1 cellular context compared by ENCODE assay signal in the genomic region with DNA sequence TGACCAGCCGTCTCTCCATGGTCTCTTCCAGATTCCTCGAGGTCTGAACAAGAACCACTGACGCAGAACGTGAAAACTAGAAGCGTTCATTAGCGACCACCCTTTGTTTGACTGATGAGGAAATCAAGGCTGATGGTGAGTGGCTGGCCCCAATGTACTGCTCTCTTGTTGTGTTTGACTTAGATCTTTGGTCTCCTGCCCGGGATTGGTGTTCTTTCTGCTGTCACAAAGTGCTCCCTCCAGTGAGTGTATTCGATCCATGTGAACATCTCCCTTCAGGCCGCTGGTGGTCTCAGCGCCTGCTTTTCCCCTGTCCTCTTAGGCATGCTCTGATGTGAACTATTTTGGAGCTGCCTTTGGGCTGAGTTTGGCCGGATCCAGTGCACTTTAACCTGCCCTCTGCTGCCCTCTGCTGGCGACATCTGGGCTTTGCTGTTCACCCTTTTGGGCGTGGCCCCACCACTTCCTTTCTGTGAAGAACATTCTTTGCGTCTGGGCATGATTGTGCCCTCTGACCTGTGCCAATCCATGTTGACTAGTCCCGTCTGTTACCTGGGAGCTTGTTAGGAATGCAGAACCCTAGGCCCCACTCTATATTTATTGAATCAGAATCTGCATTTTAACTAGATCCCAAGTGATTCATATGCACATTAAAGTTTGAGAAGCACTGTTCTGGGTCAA.
A peak's percentile ranks its signal among the peaks of the same experiment; 100 is the strongest.
TF ChIP-seq lines count a peak whose summit lies in the region.

No MANE protein-coding gene starts in this region.

TF ChIP-seq in HepG2, 621 proteins besides CTCF, POLR2A, EP300 and RAD21 (continued from another document and continues in another):
- peak; percentile 96 for TF ChIP-seq CCDC6 (CRISPR knock-in tag; IDR thresholded peaks at IDR 0.05)
- TF ChIP-seq, protein P1, sequence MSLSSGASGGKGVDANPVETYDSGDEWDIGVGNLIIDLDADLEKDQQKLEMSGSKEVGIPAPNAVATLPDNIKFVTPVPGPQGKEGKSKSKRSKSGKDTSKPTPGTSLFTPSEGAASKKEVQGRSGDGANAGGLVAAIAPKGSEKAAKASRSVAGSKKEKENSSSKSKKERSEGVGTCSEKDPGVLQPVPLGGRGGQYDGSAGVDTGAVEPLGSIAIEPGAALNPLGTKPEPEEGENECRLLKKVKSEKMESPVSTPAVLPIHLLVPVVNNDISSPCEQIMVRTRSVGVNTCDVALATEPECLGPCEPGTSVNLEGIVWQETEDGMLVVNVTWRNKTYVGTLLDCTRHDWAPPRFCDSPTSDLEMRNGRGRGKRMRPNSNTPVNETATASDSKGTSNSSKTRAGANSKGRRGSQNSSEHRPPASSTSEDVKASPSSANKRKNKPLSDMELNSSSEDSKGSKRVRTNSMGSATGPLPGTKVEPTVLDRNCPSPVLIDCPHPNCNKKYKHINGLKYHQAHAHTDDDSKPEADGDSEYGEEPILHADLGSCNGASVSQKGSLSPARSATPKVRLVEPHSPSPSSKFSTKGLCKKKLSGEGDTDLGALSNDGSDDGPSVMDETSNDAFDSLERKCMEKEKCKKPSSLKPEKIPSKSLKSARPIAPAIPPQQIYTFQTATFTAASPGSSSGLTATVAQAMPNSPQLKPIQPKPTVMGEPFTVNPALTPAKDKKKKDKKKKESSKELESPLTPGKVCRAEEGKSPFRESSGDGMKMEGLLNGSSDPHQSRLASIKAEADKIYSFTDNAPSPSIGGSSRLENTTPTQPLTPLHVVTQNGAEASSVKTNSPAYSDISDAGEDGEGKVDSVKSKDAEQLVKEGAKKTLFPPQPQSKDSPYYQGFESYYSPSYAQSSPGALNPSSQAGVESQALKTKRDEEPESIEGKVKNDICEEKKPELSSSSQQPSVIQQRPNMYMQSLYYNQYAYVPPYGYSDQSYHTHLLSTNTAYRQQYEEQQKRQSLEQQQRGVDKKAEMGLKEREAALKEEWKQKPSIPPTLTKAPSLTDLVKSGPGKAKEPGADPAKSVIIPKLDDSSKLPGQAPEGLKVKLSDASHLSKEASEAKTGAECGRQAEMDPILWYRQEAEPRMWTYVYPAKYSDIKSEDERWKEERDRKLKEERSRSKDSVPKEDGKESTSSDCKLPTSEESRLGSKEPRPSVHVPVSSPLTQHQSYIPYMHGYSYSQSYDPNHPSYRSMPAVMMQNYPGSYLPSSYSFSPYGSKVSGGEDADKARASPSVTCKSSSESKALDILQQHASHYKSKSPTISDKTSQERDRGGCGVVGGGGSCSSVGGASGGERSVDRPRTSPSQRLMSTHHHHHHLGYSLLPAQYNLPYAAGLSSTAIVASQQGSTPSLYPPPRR (CRISPR knock-in tag; IDR thresholded peaks at IDR 0.05; ENCODE audit: borderline replicate concordance): peak; percentile 74; the same call in 1 of the 2 replicates
- 0 out of 2 replicates have a peak, but pooled peaks have one; percentile 80 for TF ChIP-seq EEA1 (CRISPR knock-in tag; IDR thresholded peaks at IDR 0.05; ENCODE audit: borderline replicate concordance)
- TF ChIP-seq GATA4 (IDR thresholded peaks at IDR 0.05; ENCODE audit: borderline replicate concordance, low read depth): no peak
- TF ChIP-seq GATAD1 (CRISPR knock-in tag; IDR thresholded peaks at IDR 0.05): peak; percentile 72; the same call in 1 of the 2 replicates
- TF ChIP-seq ZNF17 (CRISPR knock-in tag; IDR thresholded peaks at IDR 0.05): no peak
- TF ChIP-seq, protein P2, sequence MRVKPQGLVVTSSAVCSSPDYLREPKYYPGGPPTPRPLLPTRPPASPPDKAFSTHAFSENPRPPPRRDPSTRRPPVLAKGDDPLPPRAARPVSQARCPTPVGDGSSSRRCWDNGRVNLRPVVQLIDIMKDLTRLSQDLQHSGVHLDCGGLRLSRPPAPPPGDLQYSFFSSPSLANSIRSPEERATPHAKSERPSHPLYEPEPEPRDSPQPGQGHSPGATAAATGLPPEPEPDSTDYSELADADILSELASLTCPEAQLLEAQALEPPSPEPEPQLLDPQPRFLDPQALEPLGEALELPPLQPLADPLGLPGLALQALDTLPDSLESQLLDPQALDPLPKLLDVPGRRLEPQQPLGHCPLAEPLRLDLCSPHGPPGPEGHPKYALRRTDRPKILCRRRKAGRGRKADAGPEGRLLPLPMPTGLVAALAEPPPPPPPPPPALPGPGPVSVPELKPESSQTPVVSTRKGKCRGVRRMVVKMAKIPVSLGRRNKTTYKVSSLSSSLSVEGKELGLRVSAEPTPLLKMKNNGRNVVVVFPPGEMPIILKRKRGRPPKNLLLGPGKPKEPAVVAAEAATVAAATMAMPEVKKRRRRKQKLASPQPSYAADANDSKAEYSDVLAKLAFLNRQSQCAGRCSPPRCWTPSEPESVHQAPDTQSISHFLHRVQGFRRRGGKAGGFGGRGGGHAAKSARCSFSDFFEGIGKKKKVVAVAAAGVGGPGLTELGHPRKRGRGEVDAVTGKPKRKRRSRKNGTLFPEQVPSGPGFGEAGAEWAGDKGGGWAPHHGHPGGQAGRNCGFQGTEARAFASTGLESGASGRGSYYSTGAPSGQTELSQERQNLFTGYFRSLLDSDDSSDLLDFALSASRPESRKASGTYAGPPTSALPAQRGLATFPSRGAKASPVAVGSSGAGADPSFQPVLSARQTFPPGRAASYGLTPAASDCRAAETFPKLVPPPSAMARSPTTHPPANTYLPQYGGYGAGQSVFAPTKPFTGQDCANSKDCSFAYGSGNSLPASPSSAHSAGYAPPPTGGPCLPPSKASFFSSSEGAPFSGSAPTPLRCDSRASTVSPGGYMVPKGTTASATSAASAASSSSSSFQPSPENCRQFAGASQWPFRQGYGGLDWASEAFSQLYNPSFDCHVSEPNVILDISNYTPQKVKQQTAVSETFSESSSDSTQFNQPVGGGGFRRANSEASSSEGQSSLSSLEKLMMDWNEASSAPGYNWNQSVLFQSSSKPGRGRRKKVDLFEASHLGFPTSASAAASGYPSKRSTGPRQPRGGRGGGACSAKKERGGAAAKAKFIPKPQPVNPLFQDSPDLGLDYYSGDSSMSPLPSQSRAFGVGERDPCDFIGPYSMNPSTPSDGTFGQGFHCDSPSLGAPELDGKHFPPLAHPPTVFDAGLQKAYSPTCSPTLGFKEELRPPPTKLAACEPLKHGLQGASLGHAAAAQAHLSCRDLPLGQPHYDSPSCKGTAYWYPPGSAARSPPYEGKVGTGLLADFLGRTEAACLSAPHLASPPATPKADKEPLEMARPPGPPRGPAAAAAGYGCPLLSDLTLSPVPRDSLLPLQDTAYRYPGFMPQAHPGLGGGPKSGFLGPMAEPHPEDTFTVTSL (CRISPR knock-in tag; IDR thresholded peaks at IDR 0.05; ENCODE audit: borderline replicate concordance): no peak
- peak; percentile 96 for TF ChIP-seq SMAD3 (CRISPR knock-in tag; IDR thresholded peaks at IDR 0.05)
- TF ChIP-seq HNRNPUL1 (IDR thresholded peaks at IDR 0.05; ENCODE audit: low read depth, low read length): no peak
- peak; percentile 60; the same call in 1 of the 2 replicates for TF ChIP-seq ZFX (CRISPR knock-in tag; IDR thresholded peaks at IDR 0.05; ENCODE audit: low read depth)
- TF ChIP-seq ZNF703 (CRISPR knock-in tag; IDR thresholded peaks at IDR 0.05; ENCODE audit: borderline replicate concordance): no peak
- TF ChIP-seq, protein P3, sequence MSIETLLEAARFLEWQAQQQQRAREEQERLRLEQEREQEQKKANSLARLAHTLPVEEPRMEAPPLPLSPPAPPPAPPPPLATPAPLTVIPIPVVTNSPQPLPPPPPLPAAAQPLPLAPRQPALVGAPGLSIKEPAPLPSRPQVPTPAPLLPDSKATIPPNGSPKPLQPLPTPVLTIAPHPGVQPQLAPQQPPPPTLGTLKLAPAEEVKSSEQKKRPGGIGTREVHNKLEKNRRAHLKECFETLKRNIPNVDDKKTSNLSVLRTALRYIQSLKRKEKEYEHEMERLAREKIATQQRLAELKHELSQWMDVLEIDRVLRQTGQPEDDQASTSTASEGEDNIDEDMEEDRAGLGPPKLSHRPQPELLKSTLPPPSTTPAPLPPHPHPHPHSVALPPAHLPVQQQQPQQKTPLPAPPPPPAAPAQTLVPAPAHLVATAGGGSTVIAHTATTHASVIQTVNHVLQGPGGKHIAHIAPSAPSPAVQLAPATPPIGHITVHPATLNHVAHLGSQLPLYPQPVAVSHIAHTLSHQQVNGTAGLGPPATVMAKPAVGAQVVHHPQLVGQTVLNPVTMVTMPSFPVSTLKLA (IDR thresholded peaks at IDR 0.05): no peak
- TF ChIP-seq, protein P4, sequence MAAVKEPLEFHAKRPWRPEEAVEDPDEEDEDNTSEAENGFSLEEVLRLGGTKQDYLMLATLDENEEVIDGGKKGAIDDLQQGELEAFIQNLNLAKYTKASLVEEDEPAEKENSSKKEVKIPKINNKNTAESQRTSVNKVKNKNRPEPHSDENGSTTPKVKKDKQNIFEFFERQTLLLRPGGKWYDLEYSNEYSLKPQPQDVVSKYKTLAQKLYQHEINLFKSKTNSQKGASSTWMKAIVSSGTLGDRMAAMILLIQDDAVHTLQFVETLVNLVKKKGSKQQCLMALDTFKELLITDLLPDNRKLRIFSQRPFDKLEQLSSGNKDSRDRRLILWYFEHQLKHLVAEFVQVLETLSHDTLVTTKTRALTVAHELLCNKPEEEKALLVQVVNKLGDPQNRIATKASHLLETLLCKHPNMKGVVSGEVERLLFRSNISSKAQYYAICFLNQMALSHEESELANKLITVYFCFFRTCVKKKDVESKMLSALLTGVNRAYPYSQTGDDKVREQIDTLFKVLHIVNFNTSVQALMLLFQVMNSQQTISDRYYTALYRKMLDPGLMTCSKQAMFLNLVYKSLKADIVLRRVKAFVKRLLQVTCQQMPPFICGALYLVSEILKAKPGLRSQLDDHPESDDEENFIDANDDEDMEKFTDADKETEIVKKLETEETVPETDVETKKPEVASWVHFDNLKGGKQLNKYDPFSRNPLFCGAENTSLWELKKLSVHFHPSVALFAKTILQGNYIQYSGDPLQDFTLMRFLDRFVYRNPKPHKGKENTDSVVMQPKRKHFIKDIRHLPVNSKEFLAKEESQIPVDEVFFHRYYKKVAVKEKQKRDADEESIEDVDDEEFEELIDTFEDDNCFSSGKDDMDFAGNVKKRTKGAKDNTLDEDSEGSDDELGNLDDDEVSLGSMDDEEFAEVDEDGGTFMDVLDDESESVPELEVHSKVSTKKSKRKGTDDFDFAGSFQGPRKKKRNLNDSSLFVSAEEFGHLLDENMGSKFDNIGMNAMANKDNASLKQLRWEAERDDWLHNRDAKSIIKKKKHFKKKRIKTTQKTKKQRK (IDR thresholded peaks at IDR 0.05; ENCODE audit: low read length): no peak
- no peak for TF ChIP-seq ZNF550 (CRISPR knock-in tag; IDR thresholded peaks at IDR 0.05; ENCODE audit: borderline replicate concordance)
- TF ChIP-seq, protein P5, sequence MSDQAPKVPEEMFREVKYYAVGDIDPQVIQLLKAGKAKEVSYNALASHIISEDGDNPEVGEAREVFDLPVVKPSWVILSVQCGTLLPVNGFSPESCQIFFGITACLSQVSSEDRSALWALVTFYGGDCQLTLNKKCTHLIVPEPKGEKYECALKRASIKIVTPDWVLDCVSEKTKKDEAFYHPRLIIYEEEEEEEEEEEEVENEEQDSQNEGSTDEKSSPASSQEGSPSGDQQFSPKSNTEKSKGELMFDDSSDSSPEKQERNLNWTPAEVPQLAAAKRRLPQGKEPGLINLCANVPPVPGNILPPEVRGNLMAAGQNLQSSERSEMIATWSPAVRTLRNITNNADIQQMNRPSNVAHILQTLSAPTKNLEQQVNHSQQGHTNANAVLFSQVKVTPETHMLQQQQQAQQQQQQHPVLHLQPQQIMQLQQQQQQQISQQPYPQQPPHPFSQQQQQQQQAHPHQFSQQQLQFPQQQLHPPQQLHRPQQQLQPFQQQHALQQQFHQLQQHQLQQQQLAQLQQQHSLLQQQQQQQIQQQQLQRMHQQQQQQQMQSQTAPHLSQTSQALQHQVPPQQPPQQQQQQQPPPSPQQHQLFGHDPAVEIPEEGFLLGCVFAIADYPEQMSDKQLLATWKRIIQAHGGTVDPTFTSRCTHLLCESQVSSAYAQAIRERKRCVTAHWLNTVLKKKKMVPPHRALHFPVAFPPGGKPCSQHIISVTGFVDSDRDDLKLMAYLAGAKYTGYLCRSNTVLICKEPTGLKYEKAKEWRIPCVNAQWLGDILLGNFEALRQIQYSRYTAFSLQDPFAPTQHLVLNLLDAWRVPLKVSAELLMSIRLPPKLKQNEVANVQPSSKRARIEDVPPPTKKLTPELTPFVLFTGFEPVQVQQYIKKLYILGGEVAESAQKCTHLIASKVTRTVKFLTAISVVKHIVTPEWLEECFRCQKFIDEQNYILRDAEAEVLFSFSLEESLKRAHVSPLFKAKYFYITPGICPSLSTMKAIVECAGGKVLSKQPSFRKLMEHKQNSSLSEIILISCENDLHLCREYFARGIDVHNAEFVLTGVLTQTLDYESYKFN (CRISPR knock-in tag; conservative IDR thresholded peaks at IDR 0.05): peak; percentile 81
- TF ChIP-seq ZNF354B (CRISPR knock-in tag; IDR thresholded peaks at IDR 0.05): no peak
- no peak for TF ChIP-seq ZNF558 (CRISPR knock-in tag; IDR thresholded peaks at IDR 0.05; ENCODE audit: borderline replicate concordance)
- TF ChIP-seq, protein P6, sequence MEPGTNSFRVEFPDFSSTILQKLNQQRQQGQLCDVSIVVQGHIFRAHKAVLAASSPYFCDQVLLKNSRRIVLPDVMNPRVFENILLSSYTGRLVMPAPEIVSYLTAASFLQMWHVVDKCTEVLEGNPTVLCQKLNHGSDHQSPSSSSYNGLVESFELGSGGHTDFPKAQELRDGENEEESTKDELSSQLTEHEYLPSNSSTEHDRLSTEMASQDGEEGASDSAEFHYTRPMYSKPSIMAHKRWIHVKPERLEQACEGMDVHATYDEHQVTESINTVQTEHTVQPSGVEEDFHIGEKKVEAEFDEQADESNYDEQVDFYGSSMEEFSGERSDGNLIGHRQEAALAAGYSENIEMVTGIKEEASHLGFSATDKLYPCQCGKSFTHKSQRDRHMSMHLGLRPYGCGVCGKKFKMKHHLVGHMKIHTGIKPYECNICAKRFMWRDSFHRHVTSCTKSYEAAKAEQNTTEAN (CRISPR knock-in tag; conservative IDR thresholded peaks at IDR 0.05): no peak
- TF ChIP-seq TARDBP (CRISPR knock-in tag; IDR thresholded peaks at IDR 0.05): peak; percentile 78; the same call in 1 of the 2 replicates
- TF ChIP-seq RFX3 (CRISPR knock-in tag; IDR thresholded peaks at IDR 0.05): no peak
- no peak; the same call in 1 of the 2 replicates for TF ChIP-seq ZNF737 (CRISPR knock-in tag; IDR thresholded peaks at IDR 0.05; ENCODE audit: borderline replicate concordance)
- TF ChIP-seq ZNF282 (IDR thresholded peaks at IDR 0.05; ENCODE audit: partially characterized antibody): no peak
- TF ChIP-seq RBM22 (optimal IDR thresholded peaks at IDR 0.05; ENCODE audit: low read length): no peak
- no peak for TF ChIP-seq ELF4 (CRISPR knock-in tag; IDR thresholded peaks at IDR 0.05; ENCODE audit: borderline replicate concordance)
- no peak for TF ChIP-seq ZNF207 (IDR thresholded peaks at IDR 0.05; ENCODE audit: borderline replicate concordance)
- TF ChIP-seq, protein P7, sequence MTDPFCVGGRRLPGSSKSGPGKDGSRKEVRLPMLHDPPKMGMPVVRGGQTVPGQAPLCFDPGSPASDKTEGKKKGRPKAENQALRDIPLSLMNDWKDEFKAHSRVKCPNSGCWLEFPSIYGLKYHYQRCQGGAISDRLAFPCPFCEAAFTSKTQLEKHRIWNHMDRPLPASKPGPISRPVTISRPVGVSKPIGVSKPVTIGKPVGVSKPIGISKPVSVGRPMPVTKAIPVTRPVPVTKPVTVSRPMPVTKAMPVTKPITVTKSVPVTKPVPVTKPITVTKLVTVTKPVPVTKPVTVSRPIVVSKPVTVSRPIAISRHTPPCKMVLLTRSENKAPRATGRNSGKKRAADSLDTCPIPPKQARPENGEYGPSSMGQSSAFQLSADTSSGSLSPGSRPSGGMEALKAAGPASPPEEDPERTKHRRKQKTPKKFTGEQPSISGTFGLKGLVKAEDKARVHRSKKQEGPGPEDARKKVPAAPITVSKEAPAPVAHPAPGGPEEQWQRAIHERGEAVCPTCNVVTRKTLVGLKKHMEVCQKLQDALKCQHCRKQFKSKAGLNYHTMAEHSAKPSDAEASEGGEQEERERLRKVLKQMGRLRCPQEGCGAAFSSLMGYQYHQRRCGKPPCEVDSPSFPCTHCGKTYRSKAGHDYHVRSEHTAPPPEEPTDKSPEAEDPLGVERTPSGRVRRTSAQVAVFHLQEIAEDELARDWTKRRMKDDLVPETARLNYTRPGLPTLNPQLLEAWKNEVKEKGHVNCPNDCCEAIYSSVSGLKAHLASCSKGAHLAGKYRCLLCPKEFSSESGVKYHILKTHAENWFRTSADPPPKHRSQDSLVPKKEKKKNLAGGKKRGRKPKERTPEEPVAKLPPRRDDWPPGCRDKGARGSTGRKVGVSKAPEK (CRISPR knock-in tag; IDR thresholded peaks at IDR 0.05; ENCODE audit: borderline replicate concordance): 0 out of 2 replicates have a peak, but pooled peaks have one; percentile 80
- peak; percentile 100 for TF ChIP-seq ZNF598 (CRISPR knock-in tag; IDR thresholded peaks at IDR 0.05; ENCODE audit: borderline replicate concordance)
